ENCODE assay signal across 2 cellular contexts in genomic region chr9:124292696-124293593, GRCh38.
TF ChIP-seq lines count a peak whose summit lies in the region.

No MANE protein-coding gene starts in this region.

TF ChIP-seq in A549, 52 proteins besides CTCF, POLR2A, EP300 and RAD21:
- TF ChIP-seq RNF2 (IDR thresholded peaks at IDR 0.05; ENCODE audit: borderline replicate concordance, low read depth) (no peak), ZC3H11A (IDR thresholded peaks at IDR 0.05) (no peak), RARB (CRISPR knock-in tag; IDR thresholded peaks at IDR 0.05) (no peak), ZFP36 (IDR thresholded peaks at IDR 0.05; ENCODE audit: borderline replicate concordance, partially characterized antibody) (peak; percentile 90)
TF ChIP-seq in A549: peak in this region for 1.

TF ChIP-seq in IMR-90, 13 proteins besides CTCF, POLR2A, EP300 and RAD21:
- TF ChIP-seq NFE2L2 (IDR thresholded peaks at IDR 0.05; ENCODE audit: low read depth, low read length) = no peak
- no peak for TF ChIP-seq SMC3 (IDR thresholded peaks at IDR 0.05; ENCODE audit: low read depth, low read length)
- no peak for TF ChIP-seq RCOR1 (IDR thresholded peaks at IDR 0.05; ENCODE audit: insufficient replicate concordance, low read length)
- TF ChIP-seq CEBPB (IDR thresholded peaks at IDR 0.05; ENCODE audit: low read depth, low read length) = no peak
- TF ChIP-seq MAZ (IDR thresholded peaks at IDR 0.05; ENCODE audit: borderline replicate concordance, low read depth, low read length) = no peak
- no peak for TF ChIP-seq BHLHE40 (IDR thresholded peaks at IDR 0.05; ENCODE audit: low read depth, low read length)
- TF ChIP-seq CHD1 (IDR thresholded peaks at IDR 0.05; ENCODE audit: low read depth, low read length) = no peak
- TF ChIP-seq, protein P1, sequence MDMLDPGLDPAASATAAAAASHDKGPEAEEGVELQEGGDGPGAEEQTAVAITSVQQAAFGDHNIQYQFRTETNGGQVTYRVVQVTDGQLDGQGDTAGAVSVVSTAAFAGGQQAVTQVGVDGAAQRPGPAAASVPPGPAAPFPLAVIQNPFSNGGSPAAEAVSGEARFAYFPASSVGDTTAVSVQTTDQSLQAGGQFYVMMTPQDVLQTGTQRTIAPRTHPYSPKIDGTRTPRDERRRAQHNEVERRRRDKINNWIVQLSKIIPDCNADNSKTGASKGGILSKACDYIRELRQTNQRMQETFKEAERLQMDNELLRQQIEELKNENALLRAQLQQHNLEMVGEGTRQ (IDR thresholded peaks at IDR 0.05; ENCODE audit: low read depth, low read length) = no peak
- no peak for TF ChIP-seq MAFK (IDR thresholded peaks at IDR 0.05; ENCODE audit: low read depth, low read length)
- TF ChIP-seq ELK1 (IDR thresholded peaks at IDR 0.05; ENCODE audit: borderline replicate concordance, low read depth, low read length) = no peak
- TF ChIP-seq MXI1 (IDR thresholded peaks at IDR 0.05; ENCODE audit: borderline replicate concordance, low read depth, low read length) = no peak
- no peak for TF ChIP-seq RFX5 (IDR thresholded peaks at IDR 0.05; ENCODE audit: low read depth, low read length)
- TF ChIP-seq FOS (IDR thresholded peaks at IDR 0.05; ENCODE audit: low read depth, low read length) = no peak
TF ChIP-seq in IMR-90: peak in this region for 0.
